In the genomic region with DNA sequence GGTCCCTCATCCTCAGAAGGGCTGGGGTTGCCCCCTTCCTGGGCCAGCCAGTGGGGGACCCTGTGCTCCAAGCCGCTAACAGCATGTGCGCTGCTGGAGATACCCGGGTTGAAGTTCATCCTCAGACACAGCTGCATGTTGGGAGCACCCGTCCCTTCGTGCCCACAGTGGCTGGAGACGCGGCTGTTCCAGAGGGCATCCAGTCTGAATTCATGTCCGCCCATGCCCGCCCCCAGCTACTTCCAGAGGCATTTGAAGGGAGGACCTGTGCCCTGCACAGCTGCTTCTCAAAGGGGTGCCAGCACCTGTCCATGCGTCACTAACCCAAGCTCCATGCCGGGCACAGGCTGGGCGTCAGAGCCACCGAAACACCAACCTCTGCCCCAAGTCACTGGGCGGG, we compare ENCODE assay signal across 25 cellular contexts.
DNase-seq lines count a peak whose midpoint lies in the region; ATAC-seq, FAIRE-seq and TF ChIP-seq lines count a peak whose summit lies in the region.
"Had no signal": no experiment of that assay in that cellular context is flagged by ENCODE, and none has a peak within 500 bp of the region (broad histone marks: within the 10 kb centered on the region; RNA-seq: fewer than 3 reads in every experiment).

No MANE protein-coding gene starts in this region.

- no peaks in the 10 kb centered on the region for H3K27me3 ChIP-seq in right cardiac atrium (ENCODE audit: control insufficient read depth, insufficient read depth)
- H3K27me3 ChIP-seq in colonic mucosa: no peaks in the 10 kb centered on the region
- H3K27me3 ChIP-seq: BE2C had no signal

- H3K4me3 ChIP-seq in right cardiac atrium (ENCODE audit: low read length) (no peak overlapping the region), kidney (ENCODE audit: low read length in 2 of 2) (no peak overlapping the region), colonic mucosa (no peak overlapping the region)
- H3K4me3 ChIP-seq: BLaER1, GM12878 had no signal

- TF ChIP-seq CTCF in kidney (IDR thresholded peaks at IDR 0.05; ENCODE audit: borderline replicate concordance, extremely low read depth, insufficient read depth) (no peak), colonic mucosa (IDR thresholded peaks at IDR 0.05) (no peak)

- DNase-seq in right cardiac atrium (peak; percentile 6 to 34 (median 18)), left ventricle myocardium superior (no peak), kidney (peak; percentile 76), colonic mucosa (no peak)
- DNase-seq: 8988T; ACHN; BE2C; C1 segment of cervical spinal cord; CD4-positive, alpha-beta memory T cell; CD4-positive, CD25-positive, alpha-beta regulatory T cell; CD8-positive, alpha-beta memory T cell; COR-L47; DMS 273 treated with DMSO at 0.1 percent for 48 hours; DMS153; DMS53; DMS79; DND-41; EL; GDM1 had no signal

- H3K4me1 ChIP-seq in right cardiac atrium (ENCODE audit: control insufficient read depth, insufficient read depth, low read length) (no peaks in the 10 kb centered on the region), kidney (ENCODE audit: control insufficient read depth in 1 of 2, insufficient read depth in 1 of 2, low read depth in 1 of 2, low read length in 2 of 2) (no peaks in the 10 kb centered on the region), colonic mucosa (no peaks in the 10 kb centered on the region)
- H3K4me1 ChIP-seq: BE2C had no signal

- H3K27ac ChIP-seq in right cardiac atrium (ENCODE audit: low read length) (no peak overlapping the region), kidney (ENCODE audit: low read depth in 2 of 2, low read length in 2 of 2) (no peak overlapping the region), colonic mucosa (no peak overlapping the region)
- H3K27ac ChIP-seq: BLaER1 had no signal

- ATAC-seq in right cardiac atrium: no peak
- no peak for ATAC-seq in left ventricle myocardium superior
- ATAC-seq in HG02588 (IDR thresholded peaks at IDR 0.05; ENCODE audit: unreplicated experiment): no peak
- ATAC-seq: GM12878 had no signal

- 96% methylated on average over 14 of the region's 14 CpGs for WGBS in right cardiac atrium

- H3K36me3 ChIP-seq in kidney (ENCODE audit: control insufficient read depth in 1 of 2, insufficient read depth in 2 of 2, low read length in 2 of 2) (no peaks in the 10 kb centered on the region), colonic mucosa (no peaks in the 10 kb centered on the region)
- H3K36me3 ChIP-seq: BE2C, BLaER1 had no signal

- intact Hi-C loops in right cardiac atrium (cut with DNase I) (no loop called here), left ventricle myocardium superior (cut with micrococcal nuclease) (no loop called here), kidney (cut with DNase I) (no loop called here), colonic mucosa (cut with DNase I) (no loop called here)

- no peak for FAIRE-seq in kidney (lab: Jason Lieb, UNC)
- FAIRE-seq: A204.1, GM12878, GM12892, GM18507 had no signal

- H3K9ac ChIP-seq in kidney (ENCODE audit: low read length in 2 of 2) (no peak overlapping the region), colonic mucosa (ENCODE audit: low read depth in 2 of 2, low read length in 2 of 2) (no peak overlapping the region)
- H3K9ac ChIP-seq: BLaER1 had no signal

- H3K9me3 ChIP-seq in right cardiac atrium (ENCODE audit: control insufficient read depth, low read length): no peaks in the 10 kb centered on the region
- no peaks in the 10 kb centered on the region for H3K9me3 ChIP-seq in kidney (ENCODE audit: control insufficient read depth in 1 of 2, low read length in 2 of 2)
- H3K9me3 ChIP-seq in colonic mucosa: no peaks in the 10 kb centered on the region
- H3K9me3 ChIP-seq: BE2C had no signal

Comparison
In these comparisons a context has a peak if more than half of its experiments do, and no peak if none do; other contexts are left out.
1. DNase-seq: peak in right cardiac atrium (3 of 3) and kidney (single experiment); none in left ventricle myocardium superior (single experiment) and colonic mucosa (single experiment).